ENCODE assay signal across 16 cellular contexts in genomic region chr5:157592594-157592993, GRCh38. TPM values are rescaled to one million over a fixed set of nuclear protein-coding genes. Genes with fewer than 3 reads are reported as not detected.
DNase-seq lines count a peak whose midpoint lies in the region; ATAC-seq, FAIRE-seq and TF ChIP-seq lines count a peak whose summit lies in the region.
"Had no signal": no experiment of that assay in that cellular context is flagged by ENCODE, and none has a peak within 500 bp of the region (broad histone marks: within the 10 kb centered on the region; RNA-seq: fewer than 3 reads in every experiment).

No MANE protein-coding gene starts in this region.

- peaks cover 40% of the 10 kb centered on the region for H3K4me1 ChIP-seq in OCI-LY1 (ENCODE audit: insufficient read depth, low read length, severe bottlenecking)
- no peaks in the 10 kb centered on the region; a peak in 1 of 5 replicates for H3K4me1 ChIP-seq in K562 (replicated peaks in 1 of 2; ENCODE audit: control insufficient read depth in 2 of 2, insufficient read depth in 2 of 2, low read length in 2 of 2)
- peaks cover 5% of the 10 kb centered on the region for H3K4me1 ChIP-seq in testis
- H3K4me1 ChIP-seq: ascending aorta, psoas muscle had no signal

- H3K9ac ChIP-seq in OCI-LY1 (ENCODE audit: low read length) (0 out of 2 replicates have a peak overlapping the region, but pooled peaks have one; percentile 33), K562 (ENCODE audit: insufficient read depth in 1 of 2, low read depth in 2 of 2, low read length in 2 of 2) (no peak overlapping the region)

- TF ChIP-seq POLR2A in K562 (conservative IDR thresholded peaks at IDR 0.05) (no peak), testis (IDR thresholded peaks at IDR 0.05) (no peak)

- H3K4me3 Mint-ChIP-seq in activated T-cell treated with anti-CD3 and anti-CD28 coated beads, Interleukin-2, amount 50 U/mL, for 72 hours, result peak overlapping the region; percentile 15 to 45
- H3K4me3 Mint-ChIP-seq in activated T-cell treated with anti-CD3 and anti-CD28 coated beads, Interleukin-2, amount 50 U/mL, for 4 hours, result no peak overlapping the region
- H3K4me3 Mint-ChIP-seq in stimulated activated memory B cell treated with anti-CD40 and anti-IgM and Interleukin-4, amounts not matched to agents 10 μg/mL and 1 μg/mL and 100 μg/mL, for 72 hours, result peak overlapping the region; percentile 65

- H3K79me2 ChIP-seq in OCI-LY1 (ENCODE audit: insufficient read depth, low read length), result no peaks in the 10 kb centered on the region
- no peaks in the 10 kb centered on the region for H3K79me2 ChIP-seq in K562 (ENCODE audit: control insufficient read depth, insufficient read depth, low read length)

- ATAC-seq in activated T-cell treated with anti-CD3 and anti-CD28 coated beads, Interleukin-2, amount 50 U/mL, for 72 hours (replicated peaks in 1 of 2), result no peak
- ATAC-seq in activated T-cell treated with anti-CD3 and anti-CD28 coated beads, Interleukin-2, amount 50 U/mL, for 4 hours, result no peak
- no peak for ATAC-seq in K562
- ATAC-seq in stimulated activated memory B cell treated with anti-CD40 and anti-IgM and Interleukin-4, amounts not matched to agents 10 μg/mL and 1 μg/mL and 100 μg/mL, for 72 hours, result peak; percentile 38
- ATAC-seq: psoas muscle had no signal

- CTCF ChIA-PET in K562 (lab: Yijun Ruan, JAX; ENCODE audit: low intra/inter-chr PET ratio), result interaction anchor here (0.5 kb wide), 1 partner anchor 47 kb away, joined by 3 read pairs; no protein-coding TSS in a partner anchor

- H3K4me3 ChIP-seq in OCI-LY1 (ENCODE audit: low read depth, low read length, poor library complexity, severe bottlenecking), result no peak overlapping the region
- no peak overlapping the region for H3K4me3 ChIP-seq in K562
- no peak overlapping the region for H3K4me3 ChIP-seq in testis
- H3K4me3 ChIP-seq: ascending aorta, heart left ventricle, psoas muscle, thoracic aorta had no signal

- peaks cover 61% of the 10 kb centered on the region for H3K4me1 Mint-ChIP-seq in activated T-cell treated with anti-CD3 and anti-CD28 coated beads, Interleukin-2, amount 50 U/mL, for 72 hours (ENCODE audit: low read depth)
- H3K4me1 Mint-ChIP-seq in activated T-cell treated with anti-CD3 and anti-CD28 coated beads, Interleukin-2, amount 50 U/mL, for 4 hours (ENCODE audit: low read depth), result peaks cover 60% of the 10 kb centered on the region
- H3K4me1 Mint-ChIP-seq in stimulated activated memory B cell treated with anti-CD40 and anti-IgM and Interleukin-4, amounts not matched to agents 10 μg/mL and 1 μg/mL and 100 μg/mL, for 72 hours, result peaks cover 70% of the 10 kb centered on the region

- H3K9me3 ChIP-seq in OCI-LY1 (ENCODE audit: low read length) (0 out of 2 replicates have a peak, but pooled peaks cover 2% of the 10 kb centered on the region), K562 (replicated peaks; ENCODE audit: control insufficient read depth, insufficient read depth, low read depth, low read length) (no peaks in the 10 kb centered on the region), testis (no peaks in the 10 kb centered on the region)
- H3K9me3 ChIP-seq: ascending aorta, heart left ventricle, psoas muscle, thoracic aorta had no signal

- peaks cover 7% of the 10 kb centered on the region for H3K27me3 Mint-ChIP-seq in activated T-cell treated with anti-CD3 and anti-CD28 coated beads, Interleukin-2, amount 50 U/mL, for 72 hours (ENCODE audit: low read depth)
- no peaks in the 10 kb centered on the region for H3K27me3 Mint-ChIP-seq in activated T-cell treated with anti-CD3 and anti-CD28 coated beads, Interleukin-2, amount 50 U/mL, for 4 hours (ENCODE audit: low read depth)
- H3K27me3 Mint-ChIP-seq in stimulated activated memory B cell treated with anti-CD40 and anti-IgM and Interleukin-4, amounts not matched to agents 10 μg/mL and 1 μg/mL and 100 μg/mL, for 72 hours, result no peaks in the 10 kb centered on the region

- H3K36me3 ChIP-seq in OCI-LY1 (ENCODE audit: insufficient read depth, low read length), result no peaks in the 10 kb centered on the region
- H3K36me3 ChIP-seq in K562 (ENCODE audit: control insufficient read depth, insufficient read depth, low read length), result no peaks in the 10 kb centered on the region
- H3K36me3 ChIP-seq in testis (ENCODE audit: low read depth, missing control alignments), result no peaks in the 10 kb centered on the region
- H3K36me3 ChIP-seq: ascending aorta, heart left ventricle, thoracic aorta had no signal

- DNase-seq in activated T-cell treated with anti-CD3 and anti-CD28 coated beads, Interleukin-2, amount 50 U/mL, for 72 hours, result no peak
- DNase-seq in activated T-cell treated with anti-CD3 and anti-CD28 coated beads, Interleukin-2, amount 50 U/mL, for 4 hours, result no peak
- no peak for DNase-seq in K562 (ENCODE audit: extremely low read depth in 1 of 4, low spot score in 3 of 4)
- no peak for DNase-seq in hippocampal formation (lab: John Stamatoyannopoulos, UW)
- DNase-seq in hypothalamus (lab: John Stamatoyannopoulos, UW), result no peak
- DNase-seq in testis, result no peak
- DNase-seq: DMS79 treated with DMSO at 0.1 percent for 48 hours; heart left ventricle; mesenchymal stem cell; NCI-H1436; NK-92 treated with Interleukin-12 subunit alpha and Interleukin-12 subunit beta, amount 100 ng/mL, for 24 hours; psoas muscle had no signal

- in situ Hi-C loops in K562 (cut with MboI), result no loop called here

- peak overlapping the region; percentile 72 for H3K27ac Mint-ChIP-seq in activated T-cell treated with anti-CD3 and anti-CD28 coated beads, Interleukin-2, amount 50 U/mL, for 72 hours
- peak overlapping the region; percentile 82 for H3K27ac Mint-ChIP-seq in stimulated activated memory B cell treated with anti-CD40 and anti-IgM and Interleukin-4, amounts not matched to agents 10 μg/mL and 1 μg/mL and 100 μg/mL, for 72 hours

- peaks cover 5% of the 10 kb centered on the region in 2 donors for H3K9me3 Mint-ChIP-seq in activated T-cell treated with anti-CD3 and anti-CD28 coated beads, Interleukin-2, amount 50 U/mL, for 72 hours
- no peaks in the 10 kb centered on the region for H3K9me3 Mint-ChIP-seq in activated T-cell treated with anti-CD3 and anti-CD28 coated beads, Interleukin-2, amount 50 U/mL, for 4 hours
- H3K9me3 Mint-ChIP-seq in stimulated activated memory B cell treated with anti-CD40 and anti-IgM and Interleukin-4, amounts not matched to agents 10 μg/mL and 1 μg/mL and 100 μg/mL, for 72 hours, result peaks cover 5% of the 10 kb centered on the region

- H3K27ac ChIP-seq in OCI-LY1 (ENCODE audit: low read depth, low read length, poor library complexity, severe bottlenecking) (no peak overlapping the region), K562 (ENCODE audit: extremely low read depth, low read depth, low read length) (no peak overlapping the region), testis (no peak overlapping the region)
- H3K27ac ChIP-seq: ascending aorta, psoas muscle, thoracic aorta had no signal

- H3K4me2 ChIP-seq in OCI-LY1 (ENCODE audit: low read length) (peak overlapping the region; percentile 60), K562 (ENCODE audit: insufficient read depth, low read length) (no peak overlapping the region)

- POLR2A ChIA-PET in K562 (lab: Yijun Ruan, JAX), result interaction anchor here (1.0 kb wide), 1 partner anchor 32 kb away, joined by 3 read pairs; no protein-coding TSS in a partner anchor

- no peaks in the 10 kb centered on the region for H3F3A ChIP-seq in OCI-LY1 (ENCODE audit: insufficient read depth, low read length)

- TF ChIP-seq RAD21 in K562 (CRISPR knock-in tag; conservative IDR thresholded peaks at IDR 0.05 in 1 of 2, IDR thresholded peaks at IDR 0.05 in 1 of 2), result no peak

- intact Hi-C loops in K562 (cut with micrococcal nuclease) (no loop called here), testis (cut with DNase I; ENCODE audit: low total_unique reads) (no loop called here)

- H2AFZ ChIP-seq in OCI-LY1 (ENCODE audit: low read length), result 0 out of 2 replicates have a peak overlapping the region, but pooled peaks have one; percentile 4
- peak overlapping the region; percentile 26; the same call in 1 of the 2 replicates for H2AFZ ChIP-seq in K562 (ENCODE audit: low read depth, low read length)

- no TSS peak for BruUV-seq in K562 (replicated peaks; lab: Mats Ljungman, UMichigan)

- no peaks in the 10 kb centered on the region for H3K27me3 ChIP-seq in OCI-LY1 (ENCODE audit: insufficient read depth, low read length)
- no peaks in the 10 kb centered on the region for H3K27me3 ChIP-seq in K562 (ENCODE audit: control insufficient read depth in 2 of 2, insufficient read depth in 2 of 2, low read length in 2 of 2)
- H3K27me3 ChIP-seq in testis, result no peaks in the 10 kb centered on the region
- H3K27me3 ChIP-seq: ascending aorta, heart left ventricle had no signal

- TF ChIP-seq CTCF in OCI-LY1 (IDR thresholded peaks at IDR 0.05; ENCODE audit: low read length) (no peak), K562 (IDR thresholded peaks at IDR 0.05 in 2 of 3, conservative IDR thresholded peaks at IDR 0.05 in 1 of 3; ENCODE audit: insufficient read depth in 2 of 3, low read depth in 1 of 3, low read length in 3 of 3) (no peak), testis (IDR thresholded peaks at IDR 0.05) (no peak)

- peaks cover 6 to 10% of the 10 kb centered on the region in 2 donors for H3K36me3 Mint-ChIP-seq in activated T-cell treated with anti-CD3 and anti-CD28 coated beads, Interleukin-2, amount 50 U/mL, for 72 hours (ENCODE audit: insufficient read depth in 2 of 2)
- H3K36me3 Mint-ChIP-seq in activated T-cell treated with anti-CD3 and anti-CD28 coated beads, Interleukin-2, amount 50 U/mL, for 4 hours (ENCODE audit: insufficient read depth), result no peaks in the 10 kb centered on the region
- H3K36me3 Mint-ChIP-seq in stimulated activated memory B cell treated with anti-CD40 and anti-IgM and Interleukin-4, amounts not matched to agents 10 μg/mL and 1 μg/mL and 100 μg/mL, for 72 hours, result peaks cover 7% of the 10 kb centered on the region

- TF ChIP-seq EP300 in K562 (IDR thresholded peaks at IDR 0.05; ENCODE audit: low read length), result no peak

- H3K9me2 ChIP-seq in OCI-LY1 (ENCODE audit: low read depth, low read length), result no peaks in the 10 kb centered on the region

- 8% methylated on average over 3 of the region's 3 CpGs for WGBS in K562 (ENCODE audit: insufficient coverage, low coverage, missing lambda C conversion rate)
- WGBS in testis, 2 donors, result 48 to 51% methylated on average over 3 of the region's 3 CpGs

- H4K20me1 ChIP-seq in OCI-LY1 (ENCODE audit: insufficient read depth, low read length), result no peaks in the 10 kb centered on the region
- H4K20me1 ChIP-seq in K562 (replicated peaks; ENCODE audit: control insufficient read depth, insufficient read depth, low read length), result no peaks in the 10 kb centered on the region

- no peak for FAIRE-seq in K562 (lab: Jason Lieb, UNC)

- H3K9me1 ChIP-seq in K562 (ENCODE audit: control insufficient read depth, insufficient read depth, low read length), result no peaks in the 10 kb centered on the region

RNA-seq across cellular contexts. Expression of gene ADAM19, which starts 17.0 kb away (rescaled TPM):
- 100 to 1,000 TPM in 1 of 2 donors, 10 to 100 TPM in 1; 50.2 to 127 TPM for total RNA-seq in activated T-cell treated with anti-CD3 and anti-CD28 coated beads, Interleukin-2, amount 50 U/mL, for 72 hours
- 10 to 100 TPM; 37.9 to 54.9 (median 49.2) TPM for total RNA-seq in activated T-cell treated with anti-CD3 and anti-CD28 coated beads, Interleukin-2, amount 50 U/mL, for 4 hours
- total RNA-seq in K562 (2011; cell fraction: chromatin; rRNA removed; ENCODE audit: low replicate concordance), result 0.86 and 1.3 TPM in 2 replicates
- total RNA-seq in K562 (2011; cell fraction: nucleolus; rRNA removed), result 1.3 TPM in 2 replicates
- 0.88 and 1.6 TPM in 2 replicates for total RNA-seq in K562 (2011; cell fraction: nucleoplasm; rRNA removed)
- 0.36 and 0.65 TPM in 2 replicates for total RNA-seq in K562 (2014; rRNA removed)
- 0.38 and 0.44 TPM in 2 replicates for total RNA-seq in K562 (2014; rRNA removed; fragmentation: Illumina TruSeq; extraction: Trizol)
- 0.43 and 0.53 TPM in 2 replicates for total RNA-seq in K562 (2015; rRNA removed; fragmentation: Illumina TruSeq; extraction: Trizol)
- 1.0 and 1.1 TPM in 2 replicates for total RNA-seq in K562 (2021)
- polyA plus RNA-seq in K562 (2011; rRNA removed), result 0.11 and 0.24 TPM in 2 replicates
- 0.03 and 0.39 TPM in 2 replicates for polyA plus RNA-seq in K562 (2011; cell fraction: cytosol; rRNA removed)
- polyA plus RNA-seq in K562 (2011; cell fraction: nucleus; rRNA removed), result 0.17 and 0.57 TPM in 2 replicates
- 0.65 and 1.00 TPM in 2 replicates for polyA plus RNA-seq in K562 (2012)
- 0.58 TPM in 2 replicates for polyA plus RNA-seq in K562 (2014; fragmentation: Illumina TruSeq; extraction: Trizol)
- polyA plus RNA-seq in K562 (2014; fragmentation: Nextera tagmentation; extraction: Ambion mirVana), result under 1 TPM; 0.11 to 0.24 TPM
- 0.30 and 0.89 TPM in 2 replicates for polyA plus RNA-seq in K562 (2014; rRNA removed)
- polyA minus RNA-seq in K562 (2011; rRNA and poly(A)+ RNA removed), result 0.12 and 0.67 TPM in 2 replicates
- 0.57 TPM in 1 of 2 replicates, not detected in the other for polyA minus RNA-seq in K562 (2011; cell fraction: cytosol; rRNA and poly(A)+ RNA removed)
- polyA minus RNA-seq in K562 (2011; cell fraction: nucleus; rRNA and poly(A)+ RNA removed), result 0.27 TPM in 1 of 2 replicates, not detected in the other
- total RNA-seq in testis, result 1 to 10 TPM; 4.5 to 4.9 TPM
- polyA plus RNA-seq in testis (ENCODE audit: insufficient read depth, low read depth, low replicate concordance), result 3.1 TPM

RNA-seq across cellular contexts. Expression of gene SOX30, which starts 59.6 kb away (rescaled TPM):
- 1 to 10 TPM in 1 of 2 donors, under 1 TPM in 1; 0.34 to 2.0 TPM for total RNA-seq in activated T-cell treated with anti-CD3 and anti-CD28 coated beads, Interleukin-2, amount 50 U/mL, for 72 hours
- under 1 TPM in 1 of 3 donors, not detected in 2; 0.08 TPM for total RNA-seq in activated T-cell treated with anti-CD3 and anti-CD28 coated beads, Interleukin-2, amount 50 U/mL, for 4 hours
- total RNA-seq in K562 (2011; cell fraction: chromatin; rRNA removed; ENCODE audit: low replicate concordance), result not detected in 2 replicates
- total RNA-seq in K562 (2011; cell fraction: nucleolus; rRNA removed), result not detected in 2 replicates
- not detected in 2 replicates for total RNA-seq in K562 (2011; cell fraction: nucleoplasm; rRNA removed)
- total RNA-seq in K562 (2014; rRNA removed), result not detected in 2 replicates
- total RNA-seq in K562 (2014; rRNA removed; fragmentation: Illumina TruSeq; extraction: Trizol), result not detected in 2 replicates
- not detected in 2 replicates for total RNA-seq in K562 (2015; rRNA removed; fragmentation: Illumina TruSeq; extraction: Trizol)
- not detected in 2 replicates for total RNA-seq in K562 (2021)
- not detected in 2 replicates for polyA plus RNA-seq in K562 (2011; rRNA removed)
- not detected in 2 replicates for polyA plus RNA-seq in K562 (2011; cell fraction: cytosol; rRNA removed)
- not detected in 2 replicates for polyA plus RNA-seq in K562 (2011; cell fraction: nucleus; rRNA removed)
- polyA plus RNA-seq in K562 (2012), result not detected in 2 replicates
- not detected in 2 replicates for polyA plus RNA-seq in K562 (2014; fragmentation: Illumina TruSeq; extraction: Trizol)
- not detected for polyA plus RNA-seq in K562 (2014; fragmentation: Nextera tagmentation; extraction: Ambion mirVana)
- polyA plus RNA-seq in K562 (2014; rRNA removed), result not detected in 2 replicates
- polyA minus RNA-seq in K562 (2011; rRNA and poly(A)+ RNA removed), result not detected in 2 replicates
- not detected in 2 replicates for polyA minus RNA-seq in K562 (2011; cell fraction: cytosol; rRNA and poly(A)+ RNA removed)
- polyA minus RNA-seq in K562 (2011; cell fraction: nucleus; rRNA and poly(A)+ RNA removed), result not detected in 2 replicates
- 10 to 100 TPM; 47.7 to 83.9 TPM for total RNA-seq in testis
- 197 TPM for polyA plus RNA-seq in testis (ENCODE audit: insufficient read depth, low read depth, low replicate concordance)
- total RNA-seq: ascending aorta, thoracic aorta had no signal

Comparison
In these comparisons a context has a peak if more than half of its experiments do, and no peak if none do; other contexts are left out.
1. RNA of gene ADAM19, which starts 17.0 kb away (total RNA-seq): 50.2 to 127 TPM in activated T-cell treated with anti-CD3 and anti-CD28 coated beads, Interleukin-2, amount 50 U/mL, for 72 hours and 37.9 to 54.9 TPM in activated T-cell treated with anti-CD3 and anti-CD28 coated beads, Interleukin-2, amount 50 U/mL, for 4 hours; 4.5 to 4.9 TPM in testis and 0.36 to 1.6 TPM in K562; every median in the first group is over 4 times any median in the second.
2. RNA of gene SOX30, which starts 59.6 kb away (total RNA-seq): 47.7 to 83.9 TPM in testis; 0.34 to 2.0 TPM in activated T-cell treated with anti-CD3 and anti-CD28 coated beads, Interleukin-2, amount 50 U/mL, for 72 hours, 0.08 TPM in activated T-cell treated with anti-CD3 and anti-CD28 coated beads, Interleukin-2, amount 50 U/mL, for 4 hours and not detected in K562; every median in the first group is over 10 times any median in the second.